Comparison of ENCODE assay signal across 1 cellular context in genomic region chr17:1730345-1731193, GRCh38.
TF ChIP-seq lines count a peak whose summit lies in the region.

No MANE protein-coding gene starts in this region.

TF ChIP-seq in K562, 482 proteins besides CTCF, POLR2A, EP300 and RAD21 (continued from another document and continues in another):
- TF ChIP-seq ZNF318 (IDR thresholded peaks at IDR 0.05; ENCODE audit: borderline replicate concordance in 1 of 2, low read depth in 1 of 2) (no peak), KDM5B (IDR thresholded peaks at IDR 0.05; ENCODE audit: insufficient replicate concordance, low read depth, low read length) (peak; percentile 19), BHLHE40 (IDR thresholded peaks at IDR 0.05; ENCODE audit: low read length) (no peak), NCOA1 (IDR thresholded peaks at IDR 0.05; ENCODE audit: low read depth) (no peak), SUPT5H (IDR thresholded peaks at IDR 0.05) (peak; percentile 38; the same call in 1 of the 2 replicates), ZBTB5 (IDR thresholded peaks at IDR 0.05) (no peak), ZNF79 (CRISPR knock-in tag; IDR thresholded peaks at IDR 0.05; ENCODE audit: low read depth) (no peak), CTBP1 (IDR thresholded peaks at IDR 0.05; ENCODE audit: borderline replicate concordance) (peak; percentile 36; the same call in 1 of the 2 replicates), TEAD4 (IDR thresholded peaks at IDR 0.05; ENCODE audit: low read length) (peak; percentile 64), TEAD4 (CRISPR knock-in tag; IDR thresholded peaks at IDR 0.05; ENCODE audit: borderline replicate concordance) (peak; percentile 87; the same call in 1 of the 2 replicates), MCM7 (IDR thresholded peaks at IDR 0.05) (no peak), ADNP (tag; IDR thresholded peaks at IDR 0.05) (no peak), ZNF23 (CRISPR knock-in tag; IDR thresholded peaks at IDR 0.05) (no peak), ATF1 (CRISPR knock-in tag; IDR thresholded peaks at IDR 0.05) (no peak), ATF1 (tag; IDR thresholded peaks at IDR 0.05) (peak; percentile 59), TAL1 (IDR thresholded peaks at IDR 0.05) (peak; percentile 69), TAF7 (tag; IDR thresholded peaks at IDR 0.05) (no peak), SIN3B (IDR thresholded peaks at IDR 0.05; ENCODE audit: low read depth) (no peak), ETS1 (conservative IDR thresholded peaks at IDR 0.05; ENCODE audit: control insufficient read depth, low read depth, low read length) (peak; percentile 66; the same call in 1 of the 2 replicates), TSC22D4 (tag; IDR thresholded peaks at IDR 0.05) (no peak), STAT6 (CRISPR knock-in tag; IDR thresholded peaks at IDR 0.05) (no peak), MGA (IDR thresholded peaks at IDR 0.05) (peak; percentile 94), HOMEZ (CRISPR knock-in tag; IDR thresholded peaks at IDR 0.05) (0 out of 2 replicates have a peak, but pooled peaks have one; percentile 41), MXI1 (IDR thresholded peaks at IDR 0.05; ENCODE audit: low read depth, low read length) (peak; percentile 57; the same call in 1 of the 2 replicates)
